Comparison of ENCODE assay signal across 2 cellular contexts in genomic region chr11:92611157-92611556, GRCh38.
TF ChIP-seq lines count a peak whose summit lies in the region.

No MANE protein-coding gene starts in this region.

TF ChIP-seq in GM23338, 12 proteins besides CTCF, POLR2A, EP300 and RAD21 (continued from another document):
- TF ChIP-seq ZNF462 (CRISPR knock-in tag; IDR thresholded peaks at IDR 0.05) = no peak
- TF ChIP-seq STAT1 (IDR thresholded peaks at IDR 0.05; ENCODE audit: unreplicated experiment) = no peak
- TF ChIP-seq EZH2 (IDR thresholded peaks at IDR 0.05; ENCODE audit: low read depth, unreplicated experiment) = no peak
- no peak for TF ChIP-seq CREB1 (CRISPR knock-in tag; IDR thresholded peaks at IDR 0.05; ENCODE audit: low read depth)

TF ChIP-seq in WTC11, 78 proteins besides CTCF, POLR2A, EP300 and RAD21 (continued from another document):
- TF ChIP-seq ZNF425 (CRISPR knock-in tag; conservative IDR thresholded peaks at IDR 0.05) (no peak), HMGXB4 (CRISPR knock-in tag; IDR thresholded peaks at IDR 0.05) (no peak), ZMAT4 (CRISPR knock-in tag; IDR thresholded peaks at IDR 0.05) (no peak)
